Comparison of ENCODE assay signal across 21 cellular contexts in the genomic region with DNA sequence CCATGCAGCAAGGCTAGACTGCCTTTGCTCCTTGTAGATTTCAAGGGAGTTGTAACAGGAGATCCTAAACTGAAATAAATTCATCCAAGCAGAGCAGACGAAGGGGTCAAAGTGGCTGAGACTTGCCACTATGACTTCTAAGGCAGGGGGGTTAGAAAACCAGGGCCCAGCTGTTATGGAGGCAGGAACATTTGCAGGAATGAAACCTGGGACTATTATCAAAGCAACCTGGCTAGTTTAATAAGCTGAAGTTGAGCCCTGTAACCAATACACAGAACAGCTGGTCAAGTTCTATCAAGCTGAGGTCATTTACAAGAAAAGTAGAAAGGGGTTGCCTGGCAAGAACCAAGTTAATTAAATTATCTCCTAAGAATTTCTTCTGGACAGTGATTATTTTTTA.
A peak's percentile ranks its signal among the peaks of the same experiment; 100 is the strongest.
DNase-seq lines count a peak whose midpoint lies in the region; ATAC-seq, FAIRE-seq and TF ChIP-seq lines count a peak whose summit lies in the region.
"Had no signal": no experiment of that assay in that cellular context is flagged by ENCODE, and none has a peak within 500 bp of the region (broad histone marks: within the 10 kb centered on the region; RNA-seq: fewer than 3 reads in every experiment).

No MANE protein-coding gene starts in this region.

- DNase-seq in A549 (ENCODE audit: low read depth in 1 of 2, low spot score in 1 of 2) = no peak
- DNase-seq in HTR-8/SVneo (ENCODE audit: insufficient read length, low spot score) = no peak
- peak; percentile 55 for DNase-seq in astrocyte of the hippocampus (ENCODE audit: low read depth, low spot score)
- DNase-seq in osteocyte (ENCODE audit: extremely low spot score, unreplicated experiment) = no peak
- DNase-seq in NCI-H146 treated with DMSO at 0.1 percent for 48 hours (lab: John Stamatoyannopoulos, UW; ENCODE audit: unreplicated experiment) = no peak
- DNase-seq: AML-193; CD4-positive, alpha-beta T cell; NCI-H1092 treated with DMSO at 0.1 percent for 48 hours; NCI-H1436; NCI-H187 treated with DMSO at 0.1 percent for 48 hours; NCI-H446 treated with DMSO at 0.1 percent for 48 hours; NCI-H526 treated with DMSO at 0.1 percent for 48 hours; Right ventricle myocardium superior; RPMI8226; T-helper 1 cell had no signal

- ATAC-seq in A549 (no peak), GM18502 (IDR thresholded peaks at IDR 0.05; ENCODE audit: poor library complexity, unreplicated experiment) (no peak), HG03139 (IDR thresholded peaks at IDR 0.05; ENCODE audit: unreplicated experiment) (no peak)

- no peak for TF ChIP-seq RAD21 in A549 (conservative IDR thresholded peaks at IDR 0.05 in 1 of 2, IDR thresholded peaks at IDR 0.05 in 1 of 2)

- H3K27me3 Mint-ChIP-seq in nephron (ENCODE audit: low read depth) (no peaks in the 10 kb centered on the region), osteocyte (ENCODE audit: unreplicated experiment) (no peaks in the 10 kb centered on the region)
- H3K27me3 Mint-ChIP-seq: CD4-positive, alpha-beta T cell had no signal

- no peak overlapping the region for H3K4me3 ChIP-seq in A549
- H3K4me3 ChIP-seq: BLaER1 treated with 17β-estradiol and CSF1 and Interleukin-3, amounts not matched to agents 10 nM and 100 nM had no signal

- H3K36me3 Mint-ChIP-seq in nephron (ENCODE audit: low read depth) (no peaks in the 10 kb centered on the region), osteocyte (ENCODE audit: unreplicated experiment) (peaks cover 2% of the 10 kb centered on the region)

- H3K9me3 ChIP-seq in A549 = no peaks in the 10 kb centered on the region
- H3K9me3 ChIP-seq: BLaER1 treated with 17β-estradiol and CSF1 and Interleukin-3, amounts not matched to agents 10 nM and 100 nM had no signal

- H3K4me1 Mint-ChIP-seq in nephron = peaks cover 18% of the 10 kb centered on the region
- peaks cover 13% of the 10 kb centered on the region for H3K4me1 Mint-ChIP-seq in osteocyte (ENCODE audit: unreplicated experiment)

- POLR2A ChIA-PET in A549 (lab: Yijun Ruan, JAX) = no interaction called here

- peaks cover 10% of the 10 kb centered on the region for H3K9me3 Mint-ChIP-seq in nephron
- H3K9me3 Mint-ChIP-seq in osteocyte (ENCODE audit: unreplicated experiment) = peaks cover 5% of the 10 kb centered on the region

- FAIRE-seq in A549 (lab: Jason Lieb, UNC) = no peak
- peak; percentile 44 for FAIRE-seq in HTR-8/SVneo (lab: Jason Lieb, UNC)
- FAIRE-seq: D721Med, G401.6 had no signal

- H3K4me1 ChIP-seq in A549 = peaks cover 29% of the 10 kb centered on the region
- H3K4me1 ChIP-seq: BLaER1 treated with 17β-estradiol and CSF1 and Interleukin-3, amounts not matched to agents 10 nM and 100 nM had no signal

- 82% methylated on average over 1 of the region's 1 CpG for WGBS in A549 (ENCODE audit: missing lambda C conversion rate)

- H3K4me3 Mint-ChIP-seq in nephron = no peak overlapping the region
- H3K4me3 Mint-ChIP-seq in osteocyte (ENCODE audit: unreplicated experiment) = no peak overlapping the region
- H3K4me3 Mint-ChIP-seq: CD4-positive, alpha-beta T cell had no signal

- H3K27ac Mint-ChIP-seq in nephron (peak overlapping the region; percentile 48 to 87 (median 82)), osteocyte (ENCODE audit: unreplicated experiment) (no peak overlapping the region)
- H3K27ac Mint-ChIP-seq: CD4-positive, alpha-beta T cell had no signal

- peak overlapping the region; percentile 60 for H3K4me2 ChIP-seq in A549
- H3K4me2 ChIP-seq: BLaER1 treated with 17β-estradiol and CSF1 and Interleukin-3, amounts not matched to agents 10 nM and 100 nM had no signal

- TF ChIP-seq EP300 in A549 (IDR thresholded peaks at IDR 0.05) = no peak

- TF ChIP-seq CTCF in A549 (IDR thresholded peaks at IDR 0.05) (no peak), nephron (IDR thresholded peaks at IDR 0.05; ENCODE audit: unreplicated experiment in 3 of 3) (no peak), osteocyte (IDR thresholded peaks at IDR 0.05) (no peak)

- no peak for TF ChIP-seq POLR2A in A549 (IDR thresholded peaks at IDR 0.05; ENCODE audit: low read length)

- peak overlapping the region; percentile 32 to 52; a peak in 3 of 6 replicates for H3K27ac ChIP-seq in A549
- H3K27ac ChIP-seq: BLaER1 treated with 17β-estradiol and CSF1 and Interleukin-3, amounts not matched to agents 10 nM and 100 nM had no signal

- CTCF ChIA-PET in A549 (lab: Yijun Ruan, JAX) = no interaction called here

TF ChIP-seq in A549, 52 proteins besides CTCF, POLR2A, EP300 and RAD21:
- TF ChIP-seq ESRRA (IDR thresholded peaks at IDR 0.05; ENCODE audit: borderline replicate concordance, low read length) (no peak), FOSB (CRISPR knock-in tag; IDR thresholded peaks at IDR 0.05) (no peak), NPAS2 (CRISPR knock-in tag; IDR thresholded peaks at IDR 0.05; ENCODE audit: borderline replicate concordance) (no peak), RNF2 (IDR thresholded peaks at IDR 0.05; ENCODE audit: borderline replicate concordance, low read depth) (no peak), CHD4 (IDR thresholded peaks at IDR 0.05; ENCODE audit: borderline replicate concordance) (no peak), HOXB13 (CRISPR knock-in tag; IDR thresholded peaks at IDR 0.05; ENCODE audit: low read depth) (no peak), ZC3H11A (IDR thresholded peaks at IDR 0.05) (no peak)
- TF ChIP-seq, protein P1, sequence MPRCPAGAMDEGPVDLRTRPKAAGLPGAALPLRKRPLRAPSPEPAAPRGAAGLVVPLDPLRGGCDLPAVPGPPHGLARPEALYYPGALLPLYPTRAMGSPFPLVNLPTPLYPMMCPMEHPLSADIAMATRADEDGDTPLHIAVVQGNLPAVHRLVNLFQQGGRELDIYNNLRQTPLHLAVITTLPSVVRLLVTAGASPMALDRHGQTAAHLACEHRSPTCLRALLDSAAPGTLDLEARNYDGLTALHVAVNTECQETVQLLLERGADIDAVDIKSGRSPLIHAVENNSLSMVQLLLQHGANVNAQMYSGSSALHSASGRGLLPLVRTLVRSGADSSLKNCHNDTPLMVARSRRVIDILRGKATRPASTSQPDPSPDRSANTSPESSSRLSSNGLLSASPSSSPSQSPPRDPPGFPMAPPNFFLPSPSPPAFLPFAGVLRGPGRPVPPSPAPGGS (IDR thresholded peaks at IDR 0.05) = no peak
- TF ChIP-seq, protein P2, sequence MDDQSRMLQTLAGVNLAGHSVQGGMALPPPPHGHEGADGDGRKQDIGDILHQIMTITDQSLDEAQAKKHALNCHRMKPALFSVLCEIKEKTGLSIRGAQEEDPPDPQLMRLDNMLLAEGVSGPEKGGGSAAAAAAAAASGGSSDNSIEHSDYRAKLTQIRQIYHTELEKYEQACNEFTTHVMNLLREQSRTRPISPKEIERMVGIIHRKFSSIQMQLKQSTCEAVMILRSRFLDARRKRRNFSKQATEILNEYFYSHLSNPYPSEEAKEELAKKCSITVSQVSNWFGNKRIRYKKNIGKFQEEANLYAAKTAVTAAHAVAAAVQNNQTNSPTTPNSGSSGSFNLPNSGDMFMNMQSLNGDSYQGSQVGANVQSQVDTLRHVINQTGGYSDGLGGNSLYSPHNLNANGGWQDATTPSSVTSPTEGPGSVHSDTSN (IDR thresholded peaks at IDR 0.05) = no peak
- TF ChIP-seq, protein P3, sequence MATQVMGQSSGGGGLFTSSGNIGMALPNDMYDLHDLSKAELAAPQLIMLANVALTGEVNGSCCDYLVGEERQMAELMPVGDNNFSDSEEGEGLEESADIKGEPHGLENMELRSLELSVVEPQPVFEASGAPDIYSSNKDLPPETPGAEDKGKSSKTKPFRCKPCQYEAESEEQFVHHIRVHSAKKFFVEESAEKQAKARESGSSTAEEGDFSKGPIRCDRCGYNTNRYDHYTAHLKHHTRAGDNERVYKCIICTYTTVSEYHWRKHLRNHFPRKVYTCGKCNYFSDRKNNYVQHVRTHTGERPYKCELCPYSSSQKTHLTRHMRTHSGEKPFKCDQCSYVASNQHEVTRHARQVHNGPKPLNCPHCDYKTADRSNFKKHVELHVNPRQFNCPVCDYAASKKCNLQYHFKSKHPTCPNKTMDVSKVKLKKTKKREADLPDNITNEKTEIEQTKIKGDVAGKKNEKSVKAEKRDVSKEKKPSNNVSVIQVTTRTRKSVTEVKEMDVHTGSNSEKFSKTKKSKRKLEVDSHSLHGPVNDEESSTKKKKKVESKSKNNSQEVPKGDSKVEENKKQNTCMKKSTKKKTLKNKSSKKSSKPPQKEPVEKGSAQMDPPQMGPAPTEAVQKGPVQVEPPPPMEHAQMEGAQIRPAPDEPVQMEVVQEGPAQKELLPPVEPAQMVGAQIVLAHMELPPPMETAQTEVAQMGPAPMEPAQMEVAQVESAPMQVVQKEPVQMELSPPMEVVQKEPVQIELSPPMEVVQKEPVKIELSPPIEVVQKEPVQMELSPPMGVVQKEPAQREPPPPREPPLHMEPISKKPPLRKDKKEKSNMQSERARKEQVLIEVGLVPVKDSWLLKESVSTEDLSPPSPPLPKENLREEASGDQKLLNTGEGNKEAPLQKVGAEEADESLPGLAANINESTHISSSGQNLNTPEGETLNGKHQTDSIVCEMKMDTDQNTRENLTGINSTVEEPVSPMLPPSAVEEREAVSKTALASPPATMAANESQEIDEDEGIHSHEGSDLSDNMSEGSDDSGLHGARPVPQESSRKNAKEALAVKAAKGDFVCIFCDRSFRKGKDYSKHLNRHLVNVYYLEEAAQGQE (IDR thresholded peaks at IDR 0.05) = no peak
- TF ChIP-seq, protein P4, sequence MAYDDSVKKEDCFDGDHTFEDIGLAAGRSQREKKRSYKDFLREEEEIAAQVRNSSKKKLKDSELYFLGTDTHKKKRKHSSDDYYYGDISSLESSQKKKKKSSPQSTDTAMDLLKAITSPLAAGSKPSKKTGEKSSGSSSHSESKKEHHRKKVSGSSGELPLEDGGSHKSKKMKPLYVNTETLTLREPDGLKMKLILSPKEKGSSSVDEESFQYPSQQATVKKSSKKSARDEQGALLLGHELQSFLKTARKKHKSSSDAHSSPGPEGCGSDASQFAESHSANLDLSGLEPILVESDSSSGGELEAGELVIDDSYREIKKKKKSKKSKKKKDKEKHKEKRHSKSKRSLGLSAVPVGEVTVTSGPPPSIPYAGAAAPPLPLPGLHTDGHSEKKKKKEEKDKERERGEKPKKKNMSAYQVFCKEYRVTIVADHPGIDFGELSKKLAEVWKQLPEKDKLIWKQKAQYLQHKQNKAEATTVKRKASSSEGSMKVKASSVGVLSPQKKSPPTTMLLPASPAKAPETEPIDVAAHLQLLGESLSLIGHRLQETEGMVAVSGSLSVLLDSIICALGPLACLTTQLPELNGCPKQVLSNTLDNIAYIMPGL (CRISPR knock-in tag; IDR thresholded peaks at IDR 0.05; ENCODE audit: borderline replicate concordance) = no peak
